Comparison of ENCODE assay signal across 9 cellular contexts in genomic region chr18:23573948-23574431, GRCh38. TPM values are rescaled to one million over a fixed set of nuclear protein-coding genes. Genes with fewer than 3 reads are reported as not detected.
DNase-seq lines count a peak whose midpoint lies in the region; ATAC-seq, FAIRE-seq and TF ChIP-seq lines count a peak whose summit lies in the region.
"Had no signal": no experiment of that assay in that cellular context is flagged by ENCODE, and none has a peak within 500 bp of the region (broad histone marks: within the 10 kb centered on the region; RNA-seq: fewer than 3 reads in every experiment).

No MANE protein-coding gene starts in this region.

- H3K4me3 ChIP-seq in Loucy (ENCODE audit: low read length, poor library complexity, severe bottlenecking) = no peak overlapping the region
- no peak overlapping the region for H3K4me3 ChIP-seq in astrocyte (ENCODE audit: insufficient read depth, low read depth, low read length)
- H3K4me3 ChIP-seq: body of pancreas had no signal

- H3K27ac ChIP-seq in astrocyte (ENCODE audit: low read depth, low read length) = peak overlapping the region; percentile 20
- H3K27ac ChIP-seq: body of pancreas had no signal

- no peaks in the 10 kb centered on the region for H3K9me3 Mint-ChIP-seq in astrocyte (ENCODE audit: unreplicated experiment)

- H3K36me3 Mint-ChIP-seq in astrocyte (ENCODE audit: low read depth, unreplicated experiment) = peaks cover 9% of the 10 kb centered on the region

- H2AFZ ChIP-seq in Loucy (ENCODE audit: low read length) = no peak overlapping the region
- H2AFZ ChIP-seq in astrocyte (ENCODE audit: low read depth, low read length) = no peak overlapping the region

- ATAC-seq in HG02678 (IDR thresholded peaks at IDR 0.05; ENCODE audit: unreplicated experiment) = no peak
- ATAC-seq: body of pancreas had no signal

- H4K20me1 ChIP-seq in Loucy (ENCODE audit: insufficient read depth, low read length, poor library complexity, severe bottlenecking) (no peaks in the 10 kb centered on the region), astrocyte (ENCODE audit: insufficient read depth, low read length) (peaks cover 47% of the 10 kb centered on the region)

- peaks cover 14% of the 10 kb centered on the region; the same call in 1 of the 2 replicates for H3K79me2 ChIP-seq in Loucy (ENCODE audit: insufficient read depth, low read length)
- H3K79me2 ChIP-seq in astrocyte (ENCODE audit: insufficient read depth, low read length) = peaks cover 18% of the 10 kb centered on the region

- no peak overlapping the region for H3K27ac Mint-ChIP-seq in astrocyte (ENCODE audit: unreplicated experiment)

- H3K36me3 ChIP-seq in Loucy (ENCODE audit: insufficient read depth, low read length) (peaks cover 32% of the 10 kb centered on the region; the same call in 1 of the 2 replicates), astrocyte (ENCODE audit: insufficient read depth, low read length) (peaks cover 22% of the 10 kb centered on the region)

- H3K9me3 ChIP-seq in Loucy (ENCODE audit: insufficient read depth, low read depth, low read length) (no peaks in the 10 kb centered on the region), astrocyte (ENCODE audit: insufficient read depth, low read depth, low read length) (no peaks in the 10 kb centered on the region)
- H3K9me3 ChIP-seq: body of pancreas had no signal

- FAIRE-seq in astrocyte (lab: Jason Lieb, UNC) = no peak

- no peak overlapping the region for H3K4me3 Mint-ChIP-seq in astrocyte (ENCODE audit: unreplicated experiment)

- H3K4me2 ChIP-seq in Loucy (ENCODE audit: low read depth, low read length, poor library complexity, severe bottlenecking) = peak overlapping the region; percentile 18
- H3K4me2 ChIP-seq in astrocyte (ENCODE audit: low read length) = peak overlapping the region; percentile 29

- H3K27me3 ChIP-seq in Loucy (ENCODE audit: insufficient read depth, low read length, poor library complexity, severe bottlenecking) = no peaks in the 10 kb centered on the region
- H3K27me3 ChIP-seq in astrocyte (ENCODE audit: insufficient read depth, low read length) = no peaks in the 10 kb centered on the region
- H3K27me3 ChIP-seq: body of pancreas had no signal

- H3F3A ChIP-seq in Loucy (ENCODE audit: low read depth) = no peaks in the 10 kb centered on the region

- peaks cover 16% of the 10 kb centered on the region for H3K4me1 ChIP-seq in Loucy (ENCODE audit: insufficient read depth, low read length, poor library complexity, severe bottlenecking)
- H3K4me1 ChIP-seq in astrocyte (ENCODE audit: insufficient read depth, low read length) = peaks cover 9% of the 10 kb centered on the region
- H3K4me1 ChIP-seq: body of pancreas had no signal

- H3K27me3 Mint-ChIP-seq in astrocyte (ENCODE audit: low read depth, unreplicated experiment) = no peaks in the 10 kb centered on the region

- H3K4me1 Mint-ChIP-seq in astrocyte (ENCODE audit: low read depth, unreplicated experiment) = peaks cover 26% of the 10 kb centered on the region

- DNase-seq in AG20443 (ENCODE audit: low spot score) (peak; percentile 58), astrocyte (ENCODE audit: low read depth) (peak; percentile 82), lung microvascular endothelial cell (ENCODE audit: low read depth in 2 of 2) (peak; percentile 62 to 65), SK-N-DZ (ENCODE audit: low spot score) (no peak), OCI-M2 (lab: John Stamatoyannopoulos, UW; ENCODE audit: unreplicated experiment) (no peak), NCI-H146 treated with DMSO at 0.1 percent for 48 hours (lab: John Stamatoyannopoulos, UW; ENCODE audit: unreplicated experiment) (no peak)

- no peak for TF ChIP-seq CTCF in Loucy (conservative IDR thresholded peaks at IDR 0.05; ENCODE audit: low read length)
- TF ChIP-seq CTCF in astrocyte (IDR thresholded peaks at IDR 0.05; ENCODE audit: insufficient read depth, low read depth, low read length) = no peak

- no peaks in the 10 kb centered on the region for H3K9me2 ChIP-seq in Loucy (replicated peaks; ENCODE audit: low read depth, low read length)

- H3K9ac ChIP-seq in Loucy (ENCODE audit: low read depth, low read length, poor library complexity, severe bottlenecking) = no peak overlapping the region
- no peak overlapping the region for H3K9ac ChIP-seq in astrocyte (ENCODE audit: low read length)

RNA-seq across cellular contexts. Expression of gene NPC1, which starts 12.3 kb away (rescaled TPM):
- total RNA-seq in astrocyte = 36.7 and 42.4 TPM in 2 replicates
- 27.0 and 30.2 TPM in 2 replicates for total RNA-seq in lung microvascular endothelial cell
- 14.5 and 17.0 TPM in 2 replicates for polyA plus RNA-seq in SK-N-DZ (2014; cell fraction: cytosol; rRNA removed)
- 20.8 and 26.8 TPM in 2 replicates for polyA plus RNA-seq in SK-N-DZ (2014; cell fraction: nucleus; rRNA removed)

Comparison
In these comparisons a context has a peak if more than half of its experiments do, and no peak if none do; other contexts are left out.
1. DNase-seq: peak in AG20443 (single experiment), astrocyte (single experiment) and lung microvascular endothelial cell (2 of 2); none in SK-N-DZ (single experiment), OCI-M2 (single experiment) and NCI-H146 treated with DMSO at 0.1 percent for 48 hours (single experiment).